18 cellular contexts compared by ENCODE assay signal in the genomic region with DNA sequence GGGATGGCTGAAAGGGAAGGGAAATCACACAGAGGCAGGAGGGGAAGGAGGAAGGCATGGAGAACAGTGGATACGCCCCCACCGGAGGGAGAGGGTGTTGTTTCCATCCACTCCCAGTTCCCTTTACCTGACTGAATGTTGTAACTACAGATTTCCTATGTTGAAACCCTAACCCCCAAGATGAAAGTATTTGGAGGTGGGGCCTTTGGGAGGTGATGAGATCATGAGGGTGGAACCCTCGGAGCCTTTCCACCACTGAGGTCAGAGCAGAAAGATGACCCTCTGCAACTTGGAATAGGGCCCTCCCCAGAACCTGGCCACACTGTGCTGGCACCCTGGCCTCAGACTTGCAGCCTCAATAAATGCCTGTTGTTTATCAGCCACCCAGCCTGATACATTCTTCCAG. TPM values are rescaled to one million over a fixed set of nuclear protein-coding genes. Genes with fewer than 3 reads are reported as not detected.
A peak's percentile ranks its signal among the peaks of the same experiment; 100 is the strongest.
DNase-seq lines count a peak whose midpoint lies in the region; ATAC-seq and TF ChIP-seq lines count a peak whose summit lies in the region.
"Had no signal": no experiment of that assay in that cellular context is flagged by ENCODE, and none has a peak within 500 bp of the region (broad histone marks: within the 10 kb centered on the region; RNA-seq: fewer than 3 reads in every experiment).

No MANE protein-coding gene starts in this region.

- no peaks in the 10 kb centered on the region for H3K9me3 Mint-ChIP-seq in Calu3 (ENCODE audit: low read depth, unreplicated experiment)
- no peaks in the 10 kb centered on the region for H3K9me3 Mint-ChIP-seq in endodermal cell
- no peaks in the 10 kb centered on the region for H3K9me3 Mint-ChIP-seq in nephron progenitor cell
- H3K9me3 Mint-ChIP-seq: HFFc6, mesothelial cell of epicardium had no signal

- H3K4me1 Mint-ChIP-seq in Calu3 (ENCODE audit: low read depth, unreplicated experiment) (peaks cover 48% of the 10 kb centered on the region), endodermal cell (peaks cover 22% of the 10 kb centered on the region), nephron progenitor cell (peaks cover 26% of the 10 kb centered on the region)

- H3K27me3 ChIP-seq in endodermal cell (ENCODE audit: control insufficient read depth, insufficient read depth, low read length, poor library complexity, severe bottlenecking) (no peaks in the 10 kb centered on the region), lung (ENCODE audit: control insufficient read depth, insufficient read depth) (no peaks in the 10 kb centered on the region)
- H3K27me3 ChIP-seq: pancreas, testis had no signal

- ATAC-seq in lung (ENCODE audit: insufficient read depth, low FRiP score) (peak; percentile 32), HG03039 (IDR thresholded peaks at IDR 0.05; ENCODE audit: unreplicated experiment) (no peak)

- H3K9me3 ChIP-seq in endodermal cell (ENCODE audit: control insufficient read depth, low read length): no peaks in the 10 kb centered on the region
- no peaks in the 10 kb centered on the region for H3K9me3 ChIP-seq in lung (ENCODE audit: control insufficient read depth in 2 of 2, insufficient read depth in 1 of 2, low read length in 1 of 2)
- H3K9me3 ChIP-seq: pancreas, testis had no signal

- WGBS in endodermal cell (ENCODE audit: insufficient coverage in 1 of 2, insufficient read length in 1 of 2), 2 experiments: 51 to 80% methylated on average over 1 to 3 of the region's 3 CpGs
- WGBS in lung, 2 donors: 21 to 23% methylated on average over 3 of the region's 3 CpGs

- BruUV-seq in Calu3 (replicated peaks; lab: Mats Ljungman, UMichigan): no TSS peak

- H3K9ac ChIP-seq in endodermal cell (ENCODE audit: extremely low read depth, low read length, poor library complexity, severe bottlenecking): no peak overlapping the region

- TF ChIP-seq CTCF in Calu3 (IDR thresholded peaks at IDR 0.05; ENCODE audit: unreplicated experiment) (no peak), endodermal cell (conservative IDR thresholded peaks at IDR 0.05) (peak; percentile 34), lung (IDR thresholded peaks at IDR 0.05; ENCODE audit: control extremely low read depth, extremely low read depth) (no peak), nephron progenitor cell (IDR thresholded peaks at IDR 0.05) (no peak)

- H3K4me1 ChIP-seq in endodermal cell (ENCODE audit: control insufficient read depth, insufficient read depth, low read length) (no peaks in the 10 kb centered on the region), lung (ENCODE audit: control insufficient read depth in 2 of 2, insufficient read depth in 2 of 2, low read length in 2 of 2) (peaks cover 0 to 8% of the 10 kb centered on the region in 2 donors)
- H3K4me1 ChIP-seq: testis had no signal

- intact Hi-C loops in Calu3 (cut with micrococcal nuclease; ENCODE audit: unreplicated experiment): no loop called here

- H3K36me3 Mint-ChIP-seq in Calu3 (ENCODE audit: insufficient read depth, unreplicated experiment): no peaks in the 10 kb centered on the region
- no peaks in the 10 kb centered on the region for H3K36me3 Mint-ChIP-seq in endodermal cell (ENCODE audit: low read depth)
- H3K36me3 Mint-ChIP-seq in nephron progenitor cell (ENCODE audit: low read depth): no peaks in the 10 kb centered on the region
- H3K36me3 Mint-ChIP-seq: activated naive CD8-positive, alpha-beta T cell; mesothelial cell of epicardium had no signal

- H3K27me3 Mint-ChIP-seq in Calu3 (ENCODE audit: unreplicated experiment) (no peaks in the 10 kb centered on the region), endodermal cell (ENCODE audit: insufficient read depth) (no peaks in the 10 kb centered on the region), nephron progenitor cell (ENCODE audit: low read depth, poor library complexity) (peaks cover 6% of the 10 kb centered on the region)

- H3K27ac ChIP-seq in endodermal cell (ENCODE audit: low read depth, low read length) (no peak overlapping the region), lung (ENCODE audit: low read depth in 1 of 2, low read length in 1 of 2) (no peak overlapping the region)
- H3K27ac ChIP-seq: pancreas, PC-9, testis had no signal

- H3K27ac Mint-ChIP-seq in Calu3 (ENCODE audit: unreplicated experiment): no peak overlapping the region
- peak overlapping the region; percentile 24 for H3K27ac Mint-ChIP-seq in endodermal cell
- no peak overlapping the region for H3K27ac Mint-ChIP-seq in nephron progenitor cell
- H3K27ac Mint-ChIP-seq: activated naive CD8-positive, alpha-beta T cell; HFFc6; mesothelial cell of epicardium had no signal

- no peak overlapping the region for H3K4me3 ChIP-seq in endodermal cell (ENCODE audit: low read length)
- no peak overlapping the region for H3K4me3 ChIP-seq in lung
- H3K4me3 ChIP-seq: pancreas, PC-9, testis had no signal

- H3K36me3 ChIP-seq in endodermal cell (ENCODE audit: control insufficient read depth, insufficient read depth, low read length) (no peaks in the 10 kb centered on the region), lung (ENCODE audit: control insufficient read depth in 2 of 2, insufficient read depth in 2 of 2, low read length in 2 of 2) (no peaks in the 10 kb centered on the region)
- H3K36me3 ChIP-seq: pancreas had no signal

- H3K4me3 Mint-ChIP-seq in Calu3 (ENCODE audit: low read depth, unreplicated experiment): no peak overlapping the region
- H3K4me3 Mint-ChIP-seq in endodermal cell: no peak overlapping the region
- no peak overlapping the region for H3K4me3 Mint-ChIP-seq in nephron progenitor cell
- H3K4me3 Mint-ChIP-seq: activated naive CD8-positive, alpha-beta T cell; HFFc6; mesothelial cell of epicardium had no signal

- CTCF ChIA-PET in Calu3 (lab: Charles Lee): interaction anchor here (1.4 kb wide), 1 partner anchor 108 kb away, joined by 3 read pairs; no protein-coding TSS in a partner anchor

- peak; percentile 24 for DNase-seq in Calu3
- peak; percentile 35 for DNase-seq in NCI-H226
- peak; percentile 84 for DNase-seq in endodermal cell
- DNase-seq in lung (ENCODE audit: low spot score): no peak
- DNase-seq in ecto neural progenitor cell (ENCODE audit: low spot score): no peak
- no peak for DNase-seq in nephron progenitor cell
- no peak for DNase-seq in HuH-7.5 (ENCODE audit: low spot score)
- DNase-seq: activated CD4-positive, CD25-positive, alpha-beta regulatory T cell treated with anti-CD3 and anti-CD28 coated beads, Interleukin-2, amount 50 U/mL, for 72 hours; activated T-cell treated with anti-CD3 and anti-CD28 coated beads for 4 hours; HFFc6; NCI-H1092 treated with DMSO at 0.1 percent for 48 hours; pancreas; PC-9; testis had no signal

RNA-seq across cellular contexts. Expression of a gene that starts 48.6 kb away (rescaled TPM):
- total RNA-seq in Calu3 (2022) (not detected in 2 replicates), endodermal cell (under 1 TPM in 1 of 2 donors, not detected in 1; 0.33 TPM), lung (not detected)
- 18.5 TPM for polyA plus RNA-seq in endodermal cell (2013, experiment 1 of 2)
- polyA plus RNA-seq in endodermal cell (2013, experiment 2 of 2): 22.2 TPM
- polyA plus RNA-seq in lung: not detected
- total RNA-seq: HFFc6; mesothelial cell of epicardium; pancreas; PC-9; T-helper 1 cell treated with Interleukin-12 subunit alpha and Interleukin-12 subunit beta and Interleukin-4 antibody, amounts not matched to agents 30 ng/mL and 1 ng/mL, for 36 hours had no signal
- polyA plus RNA-seq: pancreas had no signal

RNA-seq across cellular contexts. Expression of a gene that starts 49.5 kb away (rescaled TPM):
- total RNA-seq in Calu3 (2022) (82.9 and 85.3 TPM in 2 replicates), endodermal cell (10 to 100 TPM; 86.8 to 87.1 TPM), lung (10 to 100 TPM; 60.6 to 99.6 TPM)
- 45.7 TPM for polyA plus RNA-seq in endodermal cell (2013, experiment 1 of 2)
- polyA plus RNA-seq in endodermal cell (2013, experiment 2 of 2): 47.6 TPM
- polyA plus RNA-seq in lung: 10 to 100 TPM; 15.3 to 25.9 TPM

Comparison
In these comparisons a context has a peak if more than half of its experiments do, and no peak if none do; other contexts are left out.
1. DNase-seq: peak in Calu3 (single experiment), NCI-H226 (single experiment) and endodermal cell (single experiment); none in lung (single experiment), ecto neural progenitor cell (single experiment), nephron progenitor cell (single experiment) and HuH-7.5 (single experiment).